24 cellular contexts compared by ENCODE assay signal in genomic region chr17:67096609-67097008, GRCh38. TPM values are rescaled to one million over a fixed set of nuclear protein-coding genes. Genes with fewer than 3 reads are reported as not detected.
"Had no signal": no experiment of that assay in that cellular context is flagged by ENCODE, and none has a peak within 500 bp of the region (broad histone marks: within the 10 kb centered on the region; RNA-seq: fewer than 3 reads in every experiment).

No MANE protein-coding gene starts in this region.

- H3K9me3 Mint-ChIP-seq: naive B cell had no signal

- H3K27ac ChIP-seq: gastroesophageal sphincter, left ventricle myocardium inferior, lower lobe of right lung, neutrophil, sigmoid colon, skin epidermis, stomach, thoracic aorta, transverse colon had no signal

- ATAC-seq: esophagus mucosa, gastroesophageal sphincter, left cardiac atrium, lower lobe of right lung had no signal

- H3K4me1 ChIP-seq: lower lobe of right lung, transverse colon had no signal

- H3K9me3 ChIP-seq: gastroesophageal sphincter, left ventricle myocardium inferior, lower lobe of right lung, neutrophil, sigmoid colon, stomach, thoracic aorta, transverse colon had no signal

- H3K36me3 ChIP-seq: sigmoid colon, thoracic aorta, transverse colon had no signal

- H3K4me3 Mint-ChIP-seq: naive B cell had no signal

- H3K27me3 Mint-ChIP-seq: naive B cell had no signal

- DNase-seq: effector memory CD4-positive, alpha-beta T cell; kidney; left cardiac atrium; left ventricle myocardium inferior; lower lobe of right lung; mesenchymal stem cell; midbrain; naive B cell; sigmoid colon; stimulated activated CD4-positive, alpha-beta T cell treated with anti-CD3 and anti-CD28 coated beads, Interleukin-2, amount 100 ng/mL, for 24 hours; stimulated activated CD4-positive, alpha-beta T cell treated with anti-CD3 and anti-CD28 coated beads, Interleukin-4, amount 100 ng/mL, for 4 hours; stimulated activated naive CD4-positive, alpha-beta T cell; stomach; substantia nigra; transverse colon had no signal

- H3K4me3 ChIP-seq: gastroesophageal sphincter, left ventricle myocardium inferior, lower lobe of right lung, sigmoid colon, skin epidermis, stomach, thoracic aorta, transverse colon had no signal

- H3K27me3 ChIP-seq: gastroesophageal sphincter, neutrophil, sigmoid colon, stomach, transverse colon had no signal

RNA-seq across cellular contexts. Expression of gene CACNG1, which starts 52.3 kb away (rescaled TPM):
- total RNA-seq: esophagus mucosa, fibroblast of lung, gastroesophageal sphincter, kidney, left cardiac atrium, left ventricle myocardium inferior, lower lobe of right lung, osteoblast, pulmonary artery endothelial cell, sigmoid colon, stomach, thoracic aorta, transverse colon had no signal
- polyA plus RNA-seq: fibroblast of lung, sigmoid colon, stomach, urinary bladder had no signal
